9 cellular contexts compared by ENCODE assay signal in genomic region chr7:27166475-27167169, GRCh38. TPM values are rescaled to one million over a fixed set of nuclear protein-coding genes. Genes with fewer than 3 reads are reported as not detected.
DNase-seq lines count a peak whose midpoint lies in the region; ATAC-seq and TF ChIP-seq lines count a peak whose summit lies in the region.
"Had no signal": no experiment of that assay in that cellular context is flagged by ENCODE, and none has a peak within 500 bp of the region (broad histone marks: within the 10 kb centered on the region; RNA-seq: fewer than 3 reads in every experiment).

No MANE protein-coding gene starts in this region.

- peak overlapping the region in 1 of 3 donors; percentile 69 for H3K27ac Mint-ChIP-seq in CD4-positive, CD25-positive, alpha-beta regulatory T cell
- H3K27ac Mint-ChIP-seq in HFFc6 (peak overlapping the region; percentile 99), neural crest cell (ENCODE audit: unreplicated experiment) (no peak overlapping the region)
- H3K27ac Mint-ChIP-seq in effector memory CD8-positive, alpha-beta T cell: peak overlapping the region; percentile 41 to 60

- no peaks in the 10 kb centered on the region for H3K36me3 ChIP-seq in CD4-positive, CD25-positive, alpha-beta regulatory T cell (ENCODE audit: control insufficient read depth, insufficient read depth, low read length)

- peaks cover 0 to 16% (median 0%) of the 10 kb centered on the region in 7 donors for H3K9me3 Mint-ChIP-seq in CD4-positive, CD25-positive, alpha-beta regulatory T cell
- H3K9me3 Mint-ChIP-seq in HFFc6 (no peaks in the 10 kb centered on the region), neural crest cell (no peaks in the 10 kb centered on the region)
- no peaks in the 10 kb centered on the region for H3K9me3 Mint-ChIP-seq in effector memory CD8-positive, alpha-beta T cell

- H3K27me3 ChIP-seq in CD4-positive, CD25-positive, alpha-beta regulatory T cell (ENCODE audit: control insufficient read depth, insufficient read depth, low read length): peaks cover 53% of the 10 kb centered on the region

- no peak overlapping the region for H3K27ac ChIP-seq in CD4-positive, CD25-positive, alpha-beta regulatory T cell (ENCODE audit: insufficient read depth, low read length, poor library complexity, severe bottlenecking)

- no peaks in the 10 kb centered on the region for H3K9me3 ChIP-seq in CD4-positive, CD25-positive, alpha-beta regulatory T cell (ENCODE audit: control insufficient read depth in 2 of 2, low read length in 2 of 2)

- H3K4me1 Mint-ChIP-seq in CD4-positive, CD25-positive, alpha-beta regulatory T cell: peaks cover 9 to 46% (median 10%) of the 10 kb centered on the region in 4 donors
- H3K4me1 Mint-ChIP-seq in HFFc6 (ENCODE audit: low read depth) (peaks cover 31% of the 10 kb centered on the region), neural crest cell (peaks cover 14% of the 10 kb centered on the region)
- H3K4me1 Mint-ChIP-seq in effector memory CD8-positive, alpha-beta T cell (ENCODE audit: low read depth in 2 of 2): peaks cover 22 to 24% of the 10 kb centered on the region in 2 donors

- no peak for ATAC-seq in CD4-positive, CD25-positive, alpha-beta regulatory T cell (ENCODE audit: low read depth in 2 of 2)
- ATAC-seq in effector memory CD8-positive, alpha-beta T cell (replicated peaks): no peak
- ATAC-seq: HepG2 had no signal

- DNase-seq in CD4-positive, CD25-positive, alpha-beta regulatory T cell: no peak
- DNase-seq in HFFc6 (no peak), neural crest cell (ENCODE audit: low read depth, low spot score) (no peak), NCI-H146 treated with DMSO at 0.1 percent for 48 hours (lab: John Stamatoyannopoulos, UW; ENCODE audit: unreplicated experiment) (no peak), medulla oblongata (ENCODE audit: extremely low spot score) (no peak), iPS-NIHi7 (ENCODE audit: extremely low spot score) (no peak), DMS153 treated with DMSO at 0.1 percent for 48 hours (lab: John Stamatoyannopoulos, UW; ENCODE audit: unreplicated experiment) (no peak)
- DNase-seq in effector memory CD8-positive, alpha-beta T cell: no peak

- TF ChIP-seq CTCF in HFFc6 (IDR thresholded peaks at IDR 0.05): no peak
- no peak for TF ChIP-seq CTCF in neural crest cell (conservative IDR thresholded peaks at IDR 0.05)

- H3K36me3 Mint-ChIP-seq in CD4-positive, CD25-positive, alpha-beta regulatory T cell: no peaks in the 10 kb centered on the region
- H3K36me3 Mint-ChIP-seq in HFFc6 (ENCODE audit: low read depth) (peaks cover 70% of the 10 kb centered on the region), neural crest cell (ENCODE audit: low read depth) (peaks cover 7% of the 10 kb centered on the region)
- peaks cover 50% of the 10 kb centered on the region for H3K36me3 Mint-ChIP-seq in effector memory CD8-positive, alpha-beta T cell (ENCODE audit: insufficient read depth)

- peaks cover 90% of the 10 kb centered on the region for H3K27me3 Mint-ChIP-seq in CD4-positive, CD25-positive, alpha-beta regulatory T cell
- H3K27me3 Mint-ChIP-seq in HFFc6 (ENCODE audit: insufficient read depth): peaks cover 25% of the 10 kb centered on the region
- H3K27me3 Mint-ChIP-seq in effector memory CD8-positive, alpha-beta T cell: peaks cover 80 to 100% of the 10 kb centered on the region in 2 donors
- H3K27me3 Mint-ChIP-seq in neural crest cell (ENCODE audit: low read depth): peaks cover 98% of the 10 kb centered on the region

- H3K4me3 Mint-ChIP-seq in CD4-positive, CD25-positive, alpha-beta regulatory T cell: peak overlapping the region in 3 of 4 donors; percentile 8 to 81 (median 78)
- H3K4me3 Mint-ChIP-seq in HFFc6: peak overlapping the region; percentile 96
- peak overlapping the region; percentile 41 to 65 for H3K4me3 Mint-ChIP-seq in effector memory CD8-positive, alpha-beta T cell
- peak overlapping the region; percentile 54 for H3K4me3 Mint-ChIP-seq in neural crest cell

- peaks cover 44% of the 10 kb centered on the region for H3K4me1 ChIP-seq in CD4-positive, CD25-positive, alpha-beta regulatory T cell (ENCODE audit: control insufficient read depth, insufficient read depth, low read length, poor library complexity, severe bottlenecking)

- no peak overlapping the region for H3K4me3 ChIP-seq in CD4-positive, CD25-positive, alpha-beta regulatory T cell (ENCODE audit: low read depth, low read length)

RNA-seq across cellular contexts. Expression of gene HOXA9, which starts 1.3 kb away (rescaled TPM):
- 1.1 TPM for total RNA-seq in CD4-positive, CD25-positive, alpha-beta regulatory T cell
- under 1 TPM in 1 of 4 donors, not detected in 3; 0.20 TPM for polyA plus RNA-seq in CD4-positive, CD25-positive, alpha-beta regulatory T cell
- total RNA-seq in HFFc6 (2021; fragmentation: NEBNext Ultra II Directional; extraction: Animal tissue kit (Norgen Biotek cat#: 25700)): 10 to 100 TPM; 25.2 to 37.0 (median 26.7) TPM
- 9.0 and 10.0 TPM in 2 replicates for total RNA-seq in neural crest cell
- total RNA-seq: HepG2 had no signal
- polyA plus RNA-seq: HepG2 had no signal

RNA-seq across cellular contexts. Expression of gene HOXA10, which starts 7.5 kb away (rescaled TPM):
- total RNA-seq in CD4-positive, CD25-positive, alpha-beta regulatory T cell: 0.35 TPM
- not detected for polyA plus RNA-seq in CD4-positive, CD25-positive, alpha-beta regulatory T cell
- total RNA-seq in HFFc6 (2021; fragmentation: NEBNext Ultra II Directional; extraction: Animal tissue kit (Norgen Biotek cat#: 25700)): 10 to 100 TPM; 38.9 to 43.5 (median 41.1) TPM
- total RNA-seq in neural crest cell: 0.35 TPM in 1 of 2 replicates, not detected in the other
- total RNA-seq: HepG2 had no signal
- polyA plus RNA-seq: HepG2 had no signal

RNA-seq across cellular contexts. Expression of gene HOXA7, which starts 10.1 kb away (rescaled TPM):
- not detected for total RNA-seq in CD4-positive, CD25-positive, alpha-beta regulatory T cell
- polyA plus RNA-seq in CD4-positive, CD25-positive, alpha-beta regulatory T cell: not detected
- 1 to 10 TPM; 6.2 to 8.2 (median 6.8) TPM for total RNA-seq in HFFc6 (2021; fragmentation: NEBNext Ultra II Directional; extraction: Animal tissue kit (Norgen Biotek cat#: 25700))
- total RNA-seq in neural crest cell: 7.1 and 8.8 TPM in 2 replicates
- total RNA-seq: HepG2 had no signal

RNA-seq across cellular contexts. Expression of gene HOXA3, which starts 14.2 kb away (rescaled TPM):
- not detected for total RNA-seq in CD4-positive, CD25-positive, alpha-beta regulatory T cell
- under 1 TPM in 1 of 4 donors, not detected in 3; 0.13 TPM for polyA plus RNA-seq in CD4-positive, CD25-positive, alpha-beta regulatory T cell
- total RNA-seq in HFFc6 (2021; fragmentation: NEBNext Ultra II Directional; extraction: Animal tissue kit (Norgen Biotek cat#: 25700)): 1 to 10 TPM in 3 of 6 experiments, under 1 TPM in 3; 0.33 to 1.9 (median 1.1) TPM
- total RNA-seq in neural crest cell: 10.6 and 11.3 TPM in 2 replicates

RNA-seq across cellular contexts. Expression of gene HOXA11, which starts 18.4 kb away (rescaled TPM):
- total RNA-seq in CD4-positive, CD25-positive, alpha-beta regulatory T cell: not detected
- not detected for polyA plus RNA-seq in CD4-positive, CD25-positive, alpha-beta regulatory T cell
- 10 to 100 TPM; 33.1 to 42.1 (median 39.1) TPM for total RNA-seq in HFFc6 (2021; fragmentation: NEBNext Ultra II Directional; extraction: Animal tissue kit (Norgen Biotek cat#: 25700))
- total RNA-seq in neural crest cell: not detected in 2 replicates
- total RNA-seq: HepG2 had no signal
- polyA plus RNA-seq: HepG2 had no signal

Comparison
In these comparisons a context has a peak if more than half of its experiments do, and no peak if none do; other contexts are left out.
1. RNA of gene HOXA10, which starts 7.5 kb away (total RNA-seq): 38.9 to 43.5 TPM in HFFc6; 0.35 TPM in neural crest cell and 0.35 TPM in CD4-positive, CD25-positive, alpha-beta regulatory T cell (single experiment); every median in the first group is over 10 times any median in the second.
2. Peak in every context shown above with its lines, with median percentiles within 50 percentile points of each other: H3K4me3 Mint-ChIP-seq.